1 cellular context compared by ENCODE assay signal in genomic region chr16:87465306-87465705, GRCh38.
TF ChIP-seq lines count a peak whose summit lies in the region.

No MANE protein-coding gene starts in this region.

TF ChIP-seq in HepG2, 621 proteins besides CTCF, POLR2A, EP300 and RAD21 (continued from another document and continues in another):
- TF ChIP-seq ZNF513 (CRISPR knock-in tag; conservative IDR thresholded peaks at IDR 0.05), result no peak
- no peak; the same call in 1 of the 2 replicates for TF ChIP-seq PRDM10 (CRISPR knock-in tag; IDR thresholded peaks at IDR 0.05; ENCODE audit: low read depth)
- no peak for TF ChIP-seq SP2 (CRISPR knock-in tag; IDR thresholded peaks at IDR 0.05)
- TF ChIP-seq SAFB2 (CRISPR knock-in tag; IDR thresholded peaks at IDR 0.05; ENCODE audit: borderline replicate concordance, low read depth), result no peak
- no peak for TF ChIP-seq ZNF256 (CRISPR knock-in tag; conservative IDR thresholded peaks at IDR 0.05)
- TF ChIP-seq ZNF7 (CRISPR knock-in tag; IDR thresholded peaks at IDR 0.05), result no peak
- no peak for TF ChIP-seq RNF219 (CRISPR knock-in tag; IDR thresholded peaks at IDR 0.05)
- no peak for TF ChIP-seq ZNF260 (CRISPR knock-in tag; IDR thresholded peaks at IDR 0.05; ENCODE audit: borderline replicate concordance, low read depth)
- TF ChIP-seq CBX5 (CRISPR knock-in tag; IDR thresholded peaks at IDR 0.05; ENCODE audit: borderline replicate concordance), result no peak; the same call in 1 of the 2 replicates
- TF ChIP-seq ZNF281 (CRISPR knock-in tag; IDR thresholded peaks at IDR 0.05; ENCODE audit: borderline replicate concordance), result peak; percentile 26; the same call in 1 of the 2 replicates
- TF ChIP-seq ZNF652 (CRISPR knock-in tag; IDR thresholded peaks at IDR 0.05; ENCODE audit: borderline replicate concordance, low read depth), result no peak
- TF ChIP-seq ZSCAN29 (CRISPR knock-in tag; conservative IDR thresholded peaks at IDR 0.05), result 0 out of 2 replicates have a peak, but pooled peaks have one; percentile 57
- no peak for TF ChIP-seq MBNL3 (CRISPR knock-in tag; conservative IDR thresholded peaks at IDR 0.05)
- TF ChIP-seq ZNF414 (CRISPR knock-in tag; IDR thresholded peaks at IDR 0.05), result no peak
- no peak for TF ChIP-seq NAIF1 (CRISPR knock-in tag; IDR thresholded peaks at IDR 0.05; ENCODE audit: borderline replicate concordance)
- no peak for TF ChIP-seq ZNF232 (CRISPR knock-in tag; IDR thresholded peaks at IDR 0.05; ENCODE audit: borderline replicate concordance)
- 0 out of 2 replicates have a peak, but pooled peaks have one; percentile 20 for TF ChIP-seq HOXA5 (CRISPR knock-in tag; IDR thresholded peaks at IDR 0.05)
- TF ChIP-seq RFX1 (IDR thresholded peaks at IDR 0.05), result no peak
- TF ChIP-seq CREB1 (IDR thresholded peaks at IDR 0.05), result no peak
- TF ChIP-seq CREB1 (CRISPR knock-in tag; IDR thresholded peaks at IDR 0.05), result peak; percentile 27; the same call in 1 of the 2 replicates
- TF ChIP-seq MTERF4 (CRISPR knock-in tag; IDR thresholded peaks at IDR 0.05), result no peak
- no peak for TF ChIP-seq ZNF646 (CRISPR knock-in tag; IDR thresholded peaks at IDR 0.05)
- no peak for TF ChIP-seq ZBTB49 (CRISPR knock-in tag; IDR thresholded peaks at IDR 0.05; ENCODE audit: borderline replicate concordance)
- no peak for TF ChIP-seq BRF2 (CRISPR knock-in tag; IDR thresholded peaks at IDR 0.05)
- 0 out of 2 replicates have a peak, but pooled peaks have one; percentile 22 for TF ChIP-seq ZMAT3 (CRISPR knock-in tag; conservative IDR thresholded peaks at IDR 0.05)
- no peak for TF ChIP-seq ZNF557 (CRISPR knock-in tag; IDR thresholded peaks at IDR 0.05)
- no peak for TF ChIP-seq ZNF224 (CRISPR knock-in tag; IDR thresholded peaks at IDR 0.05)
- no peak for TF ChIP-seq ZNF576 (CRISPR knock-in tag; IDR thresholded peaks at IDR 0.05)
- no peak for TF ChIP-seq AGO1 (IDR thresholded peaks at IDR 0.05; ENCODE audit: low read depth, low read length, poor library complexity, severe bottlenecking)
